In genomic region chr6:136323431-136324112, GRCh38 we compare ENCODE assay signal across 1 cellular context.
TF ChIP-seq lines count a peak whose summit lies in the region.

No MANE protein-coding gene starts in this region.

TF ChIP-seq in GM23338, 12 proteins besides CTCF, POLR2A, EP300 and RAD21 (continued from another document):
- TF ChIP-seq, protein P1, sequence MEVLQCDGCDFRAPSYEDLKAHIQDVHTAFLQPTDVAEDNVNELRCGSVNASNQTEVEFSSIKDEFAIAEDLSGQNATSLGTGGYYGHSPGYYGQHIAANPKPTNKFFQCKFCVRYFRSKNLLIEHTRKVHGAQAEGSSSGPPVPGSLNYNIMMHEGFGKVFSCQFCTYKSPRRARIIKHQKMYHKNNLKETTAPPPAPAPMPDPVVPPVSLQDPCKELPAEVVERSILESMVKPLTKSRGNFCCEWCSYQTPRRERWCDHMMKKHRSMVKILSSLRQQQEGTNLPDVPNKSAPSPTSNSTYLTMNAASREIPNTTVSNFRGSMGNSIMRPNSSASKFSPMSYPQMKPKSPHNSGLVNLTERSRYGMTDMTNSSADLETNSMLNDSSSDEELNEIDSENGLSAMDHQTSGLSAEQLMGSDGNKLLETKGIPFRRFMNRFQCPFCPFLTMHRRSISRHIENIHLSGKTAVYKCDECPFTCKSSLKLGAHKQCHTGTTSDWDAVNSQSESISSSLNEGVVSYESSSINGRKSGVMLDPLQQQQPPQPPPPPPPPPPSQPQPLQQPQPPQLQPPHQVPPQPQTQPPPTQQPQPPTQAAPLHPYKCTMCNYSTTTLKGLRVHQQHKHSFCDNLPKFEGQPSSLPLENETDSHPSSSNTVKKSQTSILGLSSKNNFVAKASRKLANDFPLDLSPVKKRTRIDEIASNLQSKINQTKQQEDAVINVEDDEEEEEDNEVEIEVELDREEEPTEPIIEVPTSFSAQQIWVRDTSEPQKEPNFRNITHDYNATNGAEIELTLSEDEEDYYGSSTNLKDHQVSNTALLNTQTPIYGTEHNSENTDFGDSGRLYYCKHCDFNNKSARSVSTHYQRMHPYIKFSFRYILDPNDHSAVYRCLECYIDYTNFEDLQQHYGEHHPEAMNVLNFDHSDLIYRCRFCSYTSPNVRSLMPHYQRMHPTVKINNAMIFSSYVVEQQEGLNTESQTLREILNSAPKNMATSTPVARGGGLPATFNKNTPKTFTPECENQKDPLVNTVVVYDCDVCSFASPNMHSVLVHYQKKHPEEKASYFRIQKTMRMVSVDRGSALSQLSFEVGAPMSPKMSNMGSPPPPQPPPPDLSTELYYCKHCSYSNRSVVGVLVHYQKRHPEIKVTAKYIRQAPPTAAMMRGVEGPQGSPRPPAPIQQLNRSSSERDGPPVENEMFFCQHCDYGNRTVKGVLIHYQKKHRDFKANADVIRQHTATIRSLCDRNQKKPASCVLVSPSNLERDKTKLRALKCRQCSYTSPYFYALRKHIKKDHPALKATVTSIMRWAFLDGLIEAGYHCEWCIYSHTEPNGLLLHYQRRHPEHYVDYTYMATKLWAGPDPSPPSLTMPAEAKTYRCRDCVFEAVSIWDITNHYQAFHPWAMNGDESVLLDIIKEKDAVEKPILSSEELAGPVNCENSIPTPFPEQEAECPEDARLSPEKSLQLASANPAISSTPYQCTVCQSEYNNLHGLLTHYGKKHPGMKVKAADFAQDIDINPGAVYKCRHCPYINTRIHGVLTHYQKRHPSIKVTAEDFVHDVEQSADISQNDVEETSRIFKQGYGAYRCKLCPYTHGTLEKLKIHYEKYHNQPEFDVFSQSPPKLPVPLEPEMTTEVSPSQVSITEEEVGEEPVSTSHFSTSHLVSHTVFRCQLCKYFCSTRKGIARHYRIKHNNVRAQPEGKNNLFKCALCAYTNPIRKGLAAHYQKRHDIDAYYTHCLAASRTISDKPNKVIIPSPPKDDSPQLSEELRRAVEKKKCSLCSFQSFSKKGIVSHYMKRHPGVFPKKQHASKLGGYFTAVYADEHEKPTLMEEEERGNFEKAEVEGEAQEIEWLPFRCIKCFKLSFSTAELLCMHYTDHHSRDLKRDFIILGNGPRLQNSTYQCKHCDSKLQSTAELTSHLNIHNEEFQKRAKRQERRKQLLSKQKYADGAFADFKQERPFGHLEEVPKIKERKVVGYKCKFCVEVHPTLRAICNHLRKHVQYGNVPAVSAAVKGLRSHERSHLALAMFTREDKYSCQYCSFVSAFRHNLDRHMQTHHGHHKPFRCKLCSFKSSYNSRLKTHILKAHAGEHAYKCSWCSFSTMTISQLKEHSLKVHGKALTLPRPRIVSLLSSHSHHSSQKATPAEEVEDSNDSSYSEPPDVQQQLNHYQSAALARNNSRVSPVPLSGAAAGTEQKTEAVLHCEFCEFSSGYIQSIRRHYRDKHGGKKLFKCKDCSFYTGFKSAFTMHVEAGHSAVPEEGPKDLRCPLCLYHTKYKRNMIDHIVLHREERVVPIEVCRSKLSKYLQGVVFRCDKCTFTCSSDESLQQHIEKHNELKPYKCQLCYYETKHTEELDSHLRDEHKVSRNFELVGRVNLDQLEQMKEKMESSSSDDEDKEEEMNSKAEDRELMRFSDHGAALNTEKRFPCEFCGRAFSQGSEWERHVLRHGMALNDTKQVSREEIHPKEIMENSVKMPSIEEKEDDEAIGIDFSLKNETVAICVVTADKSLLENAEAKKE (CRISPR knock-in tag; IDR thresholded peaks at IDR 0.05) = no peak
- TF ChIP-seq NANOG (IDR thresholded peaks at IDR 0.05; ENCODE audit: borderline replicate concordance) (no peak), ZNF114 (CRISPR knock-in tag; IDR thresholded peaks at IDR 0.05) (no peak), POLR2AphosphoS5 (IDR thresholded peaks at IDR 0.05; ENCODE audit: low read depth) (no peak), JUNB (IDR thresholded peaks at IDR 0.05; ENCODE audit: unreplicated experiment) (no peak), EZH2phosphoT487 (IDR thresholded peaks at IDR 0.05; ENCODE audit: unreplicated experiment) (no peak)
TF ChIP-seq in GM23338: peak in this region for 0.
